In genomic region chr2:159695798-159696448, GRCh38 we compare ENCODE assay signal across 2 cellular contexts.
TF ChIP-seq lines count a peak whose summit lies in the region.

No MANE protein-coding gene starts in this region.

TF ChIP-seq in HepG2, 621 proteins besides CTCF, POLR2A, EP300 and RAD21:
- TF ChIP-seq NR2F1 (CRISPR knock-in tag; IDR thresholded peaks at IDR 0.05) (peak in 1 of 2 experiments; percentile 35; a peak in 1 of 4 replicates), ZEB1 (IDR thresholded peaks at IDR 0.05; ENCODE audit: insufficient replicate concordance, low read depth) (no peak), ZNF570 (CRISPR knock-in tag; IDR thresholded peaks at IDR 0.05; ENCODE audit: borderline replicate concordance) (no peak), RARA (CRISPR knock-in tag; IDR thresholded peaks at IDR 0.05) (0 out of 2 replicates have a peak, but pooled peaks have one; percentile 29), SIN3B (IDR thresholded peaks at IDR 0.05; ENCODE audit: low read length) (no peak), ZHX1 (CRISPR knock-in tag; IDR thresholded peaks at IDR 0.05; ENCODE audit: low read depth) (no peak), SYNCRIP (IDR thresholded peaks at IDR 0.05; ENCODE audit: insufficient read depth, low read depth, low read length) (no peak), ZNF530 (CRISPR knock-in tag; IDR thresholded peaks at IDR 0.05; ENCODE audit: low read depth) (no peak), UBTF (CRISPR knock-in tag; IDR thresholded peaks at IDR 0.05) (no peak), ZSCAN20 (CRISPR knock-in tag; IDR thresholded peaks at IDR 0.05; ENCODE audit: borderline replicate concordance) (no peak), ZNF30 (CRISPR knock-in tag; IDR thresholded peaks at IDR 0.05) (no peak), FLYWCH1 (CRISPR knock-in tag; IDR thresholded peaks at IDR 0.05) (no peak), ZNF460 (CRISPR knock-in tag; IDR thresholded peaks at IDR 0.05; ENCODE audit: borderline replicate concordance) (peak; percentile 68; the same call in 1 of the 2 replicates)

TF ChIP-seq in GM23338, 12 proteins besides CTCF, POLR2A, EP300 and RAD21:
- TF ChIP-seq ZNF462 (CRISPR knock-in tag; IDR thresholded peaks at IDR 0.05) (no peak), REST (IDR thresholded peaks at IDR 0.05; ENCODE audit: unreplicated experiment) (no peak), STAT1 (IDR thresholded peaks at IDR 0.05; ENCODE audit: unreplicated experiment) (no peak), EZH2phosphoT487 (IDR thresholded peaks at IDR 0.05; ENCODE audit: unreplicated experiment) (no peak), ZNF114 (CRISPR knock-in tag; IDR thresholded peaks at IDR 0.05) (no peak), EZH2 (IDR thresholded peaks at IDR 0.05; ENCODE audit: low read depth, unreplicated experiment) (no peak), ZNF331 (CRISPR knock-in tag; IDR thresholded peaks at IDR 0.05; ENCODE audit: low read depth) (no peak), JUNB (IDR thresholded peaks at IDR 0.05; ENCODE audit: unreplicated experiment) (no peak), POLR2AphosphoS5 (IDR thresholded peaks at IDR 0.05; ENCODE audit: low read depth) (no peak), ETS1 (IDR thresholded peaks at IDR 0.05) (no peak), NANOG (IDR thresholded peaks at IDR 0.05; ENCODE audit: borderline replicate concordance) (no peak), CREB1 (CRISPR knock-in tag; IDR thresholded peaks at IDR 0.05; ENCODE audit: low read depth) (no peak)
TF ChIP-seq in GM23338: peak in this region for 0.
